Comparison of ENCODE assay signal across 9 cellular contexts in genomic region chr1:108050134-108050533, GRCh38.
A peak's percentile ranks its signal among the peaks of the same experiment; 100 is the strongest.
DNase-seq lines count a peak whose midpoint lies in the region; ATAC-seq and TF ChIP-seq lines count a peak whose summit lies in the region.
"Had no signal": no experiment of that assay in that cellular context is flagged by ENCODE, and none has a peak within 500 bp of the region (broad histone marks: within the 10 kb centered on the region; RNA-seq: fewer than 3 reads in every experiment).

No MANE protein-coding gene starts in this region.

- intact Hi-C loops in CD14-positive monocyte (cut with micrococcal nuclease): loop anchor here (5.0 to 10.0 kb wide), 5 partner anchors 55 to 175 kb away; partner anchors contain the start of gene VAV3 (in 1 of the 2)
- intact Hi-C loops in natural killer cell (cut with micrococcal nuclease): no loop called here

- DNase-seq in CD14-positive monocyte (ENCODE audit: low spot score): peak; percentile 84
- DNase-seq in MG63: peak; percentile 55
- DNase-seq in endothelial cell (ENCODE audit: low spot score): no peak
- DNase-seq in natural killer cell: no peak
- no peak for DNase-seq in GM20000 (ENCODE audit: low spot score)
- DNase-seq in NCI-H226: no peak
- no peak for DNase-seq in NCI-H187 (lab: John Stamatoyannopoulos, UW)
- DNase-seq: HCEC 1CT had no signal

- H3K4me1 Mint-ChIP-seq in CD14-positive monocyte (peaks cover 58% of the 10 kb centered on the region), endothelial cell (ENCODE audit: unreplicated experiment) (peaks cover 43% of the 10 kb centered on the region), natural killer cell (peaks cover 3 to 4% of the 10 kb centered on the region in 2 donors)

- ATAC-seq in natural killer cell: peak; percentile 13 to 57 (median 28)
- no peak for ATAC-seq in GM21360 (IDR thresholded peaks at IDR 0.05; ENCODE audit: unreplicated experiment)

- H3K27me3 Mint-ChIP-seq in CD14-positive monocyte (ENCODE audit: low read depth in 3 of 3) (peaks cover 0 to 2% (median under 1%) of the 10 kb centered on the region in 3 donors), endothelial cell (ENCODE audit: unreplicated experiment) (peaks cover 4% of the 10 kb centered on the region), natural killer cell (ENCODE audit: low read depth in 2 of 2) (no peaks in the 10 kb centered on the region)

- peaks cover 4% of the 10 kb centered on the region; the same call in 1 of the 2 replicates for H3K9me3 ChIP-seq in MG63

- TF ChIP-seq CTCF in CD14-positive monocyte (IDR thresholded peaks at IDR 0.05): no peak
- no peak for TF ChIP-seq CTCF in endothelial cell (IDR thresholded peaks at IDR 0.05; ENCODE audit: unreplicated experiment)
- TF ChIP-seq CTCF in natural killer cell (IDR thresholded peaks at IDR 0.05): no peak
- no peak for TF ChIP-seq CTCF in GM20000 (IDR thresholded peaks at IDR 0.05; ENCODE audit: extremely low read depth, missing control alignments)

- no peaks in the 10 kb centered on the region for H3K27me3 ChIP-seq in MG63

- H3K9me3 Mint-ChIP-seq in CD14-positive monocyte: peaks cover 0 to 5% (median 3%) of the 10 kb centered on the region in 7 donors
- H3K9me3 Mint-ChIP-seq in endothelial cell (ENCODE audit: unreplicated experiment): no peaks in the 10 kb centered on the region
- H3K9me3 Mint-ChIP-seq in natural killer cell: peaks cover 0 to 3% of the 10 kb centered on the region in 2 donors

- no peak overlapping the region for H3K4me3 ChIP-seq in MG63

- H3K36me3 Mint-ChIP-seq in CD14-positive monocyte: peaks cover 3 to 5% of the 10 kb centered on the region in 2 donors
- H3K36me3 Mint-ChIP-seq in endothelial cell (ENCODE audit: low read depth, unreplicated experiment): peaks cover 5% of the 10 kb centered on the region
- H3K36me3 Mint-ChIP-seq in natural killer cell: no peaks in the 10 kb centered on the region

- H3K27ac Mint-ChIP-seq in CD14-positive monocyte: no peak overlapping the region
- H3K27ac Mint-ChIP-seq in endothelial cell (ENCODE audit: unreplicated experiment): no peak overlapping the region
- H3K27ac Mint-ChIP-seq in natural killer cell: peak overlapping the region in 1 of 2 donors; percentile 18

- no peaks in the 10 kb centered on the region for H3K36me3 ChIP-seq in MG63

- H3K4me3 Mint-ChIP-seq in CD14-positive monocyte: no peak overlapping the region
- peak overlapping the region; percentile 56 for H3K4me3 Mint-ChIP-seq in endothelial cell (ENCODE audit: unreplicated experiment)
- H3K4me3 Mint-ChIP-seq in natural killer cell: peak overlapping the region; percentile 69

Comparison
In these comparisons a context has a peak if more than half of its experiments do, and no peak if none do; other contexts are left out.
1. DNase-seq: peak in CD14-positive monocyte (single experiment) and MG63 (single experiment); none in endothelial cell (single experiment), natural killer cell (single experiment), GM20000 (single experiment), NCI-H226 (single experiment) and NCI-H187 (0 of 2).
2. H3K4me3 Mint-ChIP-seq: peak in endothelial cell (single experiment) and natural killer cell (single experiment); none in CD14-positive monocyte (0 of 2).